ENCODE assay signal across 9 cellular contexts in genomic region chr10:44958897-44959242, GRCh38. TPM values are rescaled to one million over a fixed set of nuclear protein-coding genes. Genes with fewer than 3 reads are reported as not detected.
DNase-seq lines count a peak whose midpoint lies in the region; ATAC-seq and TF ChIP-seq lines count a peak whose summit lies in the region.
"Had no signal": no experiment of that assay in that cellular context is flagged by ENCODE, and none has a peak within 500 bp of the region (broad histone marks: within the 10 kb centered on the region; RNA-seq: fewer than 3 reads in every experiment).

No MANE protein-coding gene starts in this region.

- peak overlapping the region; percentile 50 to 74 (median 72) for H3K4me3 ChIP-seq in upper lobe of left lung

- peaks cover 0 to 12% (median 6%) of the 10 kb centered on the region in 4 donors for H3K36me3 ChIP-seq in upper lobe of left lung

- TF ChIP-seq CTCF in brain (conservative IDR thresholded peaks at IDR 0.05) (no peak), upper lobe of left lung (IDR thresholded peaks at IDR 0.05) (no peak)

- TF ChIP-seq EP300 in upper lobe of left lung (IDR thresholded peaks at IDR 0.05) = no peak

- no peak for TF ChIP-seq POLR2A in upper lobe of left lung (IDR thresholded peaks at IDR 0.05)

- H3K4me1 Mint-ChIP-seq in activated naive CD4-positive, alpha-beta T cell treated with anti-CD3 and anti-CD28 coated beads, Interleukin-2, amount 50 U/mL, for 24 hours = peaks cover 22% of the 10 kb centered on the region
- peaks cover 64% of the 10 kb centered on the region for H3K4me1 Mint-ChIP-seq in brain
- H3K4me1 Mint-ChIP-seq in memory B cell = peaks cover 32% of the 10 kb centered on the region

- H3K27ac ChIP-seq in upper lobe of left lung = peak overlapping the region; percentile 88 to 97 (median 90)

- no peaks in the 10 kb centered on the region for H3K27me3 ChIP-seq in upper lobe of left lung

- WGBS in upper lobe of left lung, 2 donors = 8 to 10% methylated on average over 6 of the region's 6 CpGs

- no peaks in the 10 kb centered on the region for H3K9me3 ChIP-seq in upper lobe of left lung

- no peak for DNase-seq in activated naive CD4-positive, alpha-beta T cell treated with anti-CD3 and anti-CD28 coated beads, Interleukin-2, amount 50 U/mL, for 16 hours
- DNase-seq in memory B cell (ENCODE audit: low spot score in 2 of 2) = no peak
- no peak for DNase-seq in upper lobe of left lung
- DNase-seq in cerebellar cortex (ENCODE audit: low spot score) = no peak
- no peak for DNase-seq in NCI-H345 (lab: John Stamatoyannopoulos, UW)
- DNase-seq in NCI-H2227 treated with DMSO at 0.1 percent for 48 hours (lab: John Stamatoyannopoulos, UW) = no peak

- peaks cover 39 to 62% (median 47%) of the 10 kb centered on the region in 4 donors for H3K4me1 ChIP-seq in upper lobe of left lung

- peak overlapping the region; percentile 86 for H3K4me3 Mint-ChIP-seq in activated naive CD4-positive, alpha-beta T cell treated with anti-CD3 and anti-CD28 coated beads, Interleukin-2, amount 50 U/mL, for 24 hours
- H3K4me3 Mint-ChIP-seq in brain (peak overlapping the region; percentile 85 to 90 (median 87)), memory B cell (peak overlapping the region; percentile 84)

- H3K27me3 Mint-ChIP-seq in activated naive CD4-positive, alpha-beta T cell treated with anti-CD3 and anti-CD28 coated beads, Interleukin-2, amount 50 U/mL, for 24 hours = no peaks in the 10 kb centered on the region
- H3K27me3 Mint-ChIP-seq in brain = peaks cover 7% of the 10 kb centered on the region
- H3K27me3 Mint-ChIP-seq in memory B cell = no peaks in the 10 kb centered on the region

- H3K27ac Mint-ChIP-seq in activated naive CD4-positive, alpha-beta T cell treated with anti-CD3 and anti-CD28 coated beads, Interleukin-2, amount 50 U/mL, for 24 hours = no peak overlapping the region
- peak overlapping the region; percentile 76 to 94 (median 89) for H3K27ac Mint-ChIP-seq in brain
- H3K27ac Mint-ChIP-seq in memory B cell = peak overlapping the region; percentile 76

- ATAC-seq in memory B cell (ENCODE audit: low read depth) (no peak), upper lobe of left lung (ENCODE audit: low FRiP score in 2 of 2) (no peak)

- no peaks in the 10 kb centered on the region for H3K9me3 Mint-ChIP-seq in activated naive CD4-positive, alpha-beta T cell treated with anti-CD3 and anti-CD28 coated beads, Interleukin-2, amount 50 U/mL, for 24 hours
- H3K9me3 Mint-ChIP-seq in brain (peaks cover 0 to 7% (median 2%) of the 10 kb centered on the region in 5 experiments), memory B cell (peaks cover 2% of the 10 kb centered on the region)

- peaks cover 5% of the 10 kb centered on the region for H3K36me3 Mint-ChIP-seq in activated naive CD4-positive, alpha-beta T cell treated with anti-CD3 and anti-CD28 coated beads, Interleukin-2, amount 50 U/mL, for 24 hours
- H3K36me3 Mint-ChIP-seq in brain (peaks cover 12% of the 10 kb centered on the region), memory B cell (peaks cover 22% of the 10 kb centered on the region)

RNA-seq across cellular contexts. Expression of gene RASSF4, which starts 0.7 kb away (rescaled TPM):
- polyA plus RNA-seq in brain (ENCODE audit: insufficient read depth, low read depth, low replicate concordance) = 23.9 TPM
- 100 to 1,000 TPM in 1 of 6 donors, 10 to 100 TPM in 5; 23.4 to 194 (median 48.0) TPM for total RNA-seq in upper lobe of left lung

RNA-seq across cellular contexts. Expression of gene DEPP1, which starts 19.7 kb away (rescaled TPM):
- 33.5 TPM for polyA plus RNA-seq in brain (ENCODE audit: insufficient read depth, low read depth, low replicate concordance)
- total RNA-seq in upper lobe of left lung = 100 to 1,000 TPM in 3 of 6 donors, 10 to 100 TPM in 3; 42.0 to 405 (median 95.6) TPM

RNA-seq across cellular contexts. Expression of gene ZNF22, which starts 41.9 kb away (rescaled TPM):
- 20.2 TPM for polyA plus RNA-seq in brain (ENCODE audit: insufficient read depth, low read depth, low replicate concordance)
- total RNA-seq in upper lobe of left lung = 10 to 100 TPM in 4 of 6 donors, 1 to 10 TPM in 2; 8.4 to 26.9 (median 18.4) TPM

RNA-seq across cellular contexts. Expression of gene TMEM72, which starts 47.7 kb away (rescaled TPM):
- polyA plus RNA-seq in brain (ENCODE audit: insufficient read depth, low read depth, low replicate concordance) = not detected
- total RNA-seq in upper lobe of left lung = under 1 TPM in 1 of 6 donors, not detected in 5; 0.06 TPM
- total RNA-seq: Daoy had no signal
